Comparison of ENCODE assay signal across 11 cellular contexts in genomic region chr17:45227631-45228120, GRCh38. TPM values are rescaled to one million over a fixed set of nuclear protein-coding genes. Genes with fewer than 3 reads are reported as not detected.
DNase-seq lines count a peak whose midpoint lies in the region; ATAC-seq and TF ChIP-seq lines count a peak whose summit lies in the region.
"Had no signal": no experiment of that assay in that cellular context is flagged by ENCODE, and none has a peak within 500 bp of the region (broad histone marks: within the 10 kb centered on the region; RNA-seq: fewer than 3 reads in every experiment).

No MANE protein-coding gene starts in this region.

- H3K4me3 ChIP-seq in DND-41 (ENCODE audit: low read depth in 1 of 2, low read length in 2 of 2): peak overlapping the region in 1 of 2 experiments; percentile 69; a peak in 1 of 4 replicates
- peak overlapping the region in 1 of 2 experiments; percentile 39; a peak in 1 of 4 replicates for H3K4me3 ChIP-seq in Panc1 (ENCODE audit: low read depth in 2 of 2, low read length in 2 of 2)
- peak overlapping the region; percentile 9 to 54 for H3K4me3 ChIP-seq in duodenal mucosa (ENCODE audit: low read depth in 1 of 2, low read length in 2 of 2)
- H3K4me3 ChIP-seq in skeletal muscle satellite cell (ENCODE audit: low read length): no peak overlapping the region
- H3K4me3 ChIP-seq: GM23338 had no signal

- H3K4me2 ChIP-seq in DND-41 (ENCODE audit: insufficient read depth, low read length): peak overlapping the region; percentile 86; the same call in 1 of the 2 replicates
- no peak overlapping the region for H3K4me2 ChIP-seq in skeletal muscle satellite cell (ENCODE audit: low read length)
- H3K4me2 ChIP-seq: GM23338 had no signal

- H4K20me1 ChIP-seq in DND-41 (ENCODE audit: insufficient read depth, low read length): peaks cover 50% of the 10 kb centered on the region

- no TSS peak for BruUV-seq in Panc1 (replicated peaks; lab: Mats Ljungman, UMichigan)

- peaks cover 98% of the 10 kb centered on the region for H3K79me2 ChIP-seq in DND-41 (ENCODE audit: insufficient read depth, low read length)

- CTCF ChIA-PET in Panc1 (lab: Charles Lee): interaction anchor here (0.8 kb wide), 1 partner anchor 8 kb away, joined by 3 read pairs; no protein-coding TSS in a partner anchor

- intact Hi-C loops in Panc1 (cut with micrococcal nuclease; ENCODE audit: unreplicated experiment): no loop called here

- H3K27ac ChIP-seq in DND-41 (ENCODE audit: low read length) (peak overlapping the region; percentile 95), Panc1 (ENCODE audit: low read length) (peak overlapping the region; percentile 96), duodenal mucosa (ENCODE audit: low read depth, low read length) (peak overlapping the region; percentile 75)

- H3K27me3 ChIP-seq in DND-41 (ENCODE audit: insufficient read depth, low read length, poor library complexity) (no peaks in the 10 kb centered on the region), Panc1 (ENCODE audit: control insufficient read depth, insufficient read depth, low read length) (no peaks in the 10 kb centered on the region), duodenal mucosa (ENCODE audit: control insufficient read depth in 1 of 2, insufficient read depth in 2 of 2, low read length in 2 of 2) (peaks cover 0 to 3% of the 10 kb centered on the region in 2 donors), skeletal muscle satellite cell (ENCODE audit: control insufficient read depth, insufficient read depth, low read length) (no peaks in the 10 kb centered on the region)

- POLR2A ChIA-PET in Panc1 (lab: Charles Lee): no interaction called here

- H3K9ac ChIP-seq in DND-41 (ENCODE audit: low read depth, low read length) (peak overlapping the region; percentile 93), duodenal mucosa (ENCODE audit: low read depth in 1 of 2, low read length in 2 of 2) (peak overlapping the region; percentile 49 to 60), skeletal muscle satellite cell (ENCODE audit: low read depth, low read length) (peak overlapping the region; percentile 74)

- H2AFZ ChIP-seq in DND-41 (ENCODE audit: low read depth, low read length): no peak overlapping the region

- no peaks in the 10 kb centered on the region for H3K9me3 ChIP-seq in DND-41 (ENCODE audit: insufficient read depth, low read length, severe bottlenecking)
- H3K9me3 ChIP-seq in Panc1 (ENCODE audit: control insufficient read depth, insufficient read depth, low read depth, low read length): no peaks in the 10 kb centered on the region
- no peaks in the 10 kb centered on the region for H3K9me3 ChIP-seq in duodenal mucosa (ENCODE audit: control insufficient read depth in 1 of 2, low read length in 2 of 2)
- no peaks in the 10 kb centered on the region for H3K9me3 ChIP-seq in skeletal muscle satellite cell (replicated peaks; ENCODE audit: low read length)

- in situ Hi-C loops in Panc1 (cut with HindIII; ENCODE audit: low pct_unique_long_range_greater_than_20kb, low sequenced_read_pairs): no loop called here

- H3K4me1 ChIP-seq in DND-41 (ENCODE audit: insufficient read depth, low read length): peaks cover 79% of the 10 kb centered on the region
- H3K4me1 ChIP-seq in Panc1 (ENCODE audit: control insufficient read depth, insufficient read depth, low read length): peaks cover 76% of the 10 kb centered on the region
- H3K4me1 ChIP-seq in duodenal mucosa (ENCODE audit: control insufficient read depth in 1 of 2, insufficient read depth in 2 of 2, low read length in 2 of 2): peaks cover 55 to 80% of the 10 kb centered on the region in 2 donors
- peaks cover 82% of the 10 kb centered on the region for H3K4me1 ChIP-seq in skeletal muscle satellite cell (ENCODE audit: control insufficient read depth, insufficient read depth, low read length)

- ATAC-seq in DND-41 (ENCODE audit: insufficient read depth, low read depth): no peak
- ATAC-seq in Panc1: no peak
- no peak for ATAC-seq in GM21447 (IDR thresholded peaks at IDR 0.05; ENCODE audit: unreplicated experiment)
- ATAC-seq in HG03025 (IDR thresholded peaks at IDR 0.05; ENCODE audit: low FRiP score, unreplicated experiment): no peak

- peaks cover 42% of the 10 kb centered on the region for H3K36me3 ChIP-seq in DND-41 (ENCODE audit: insufficient read depth, low read length)
- no peaks in the 10 kb centered on the region for H3K36me3 ChIP-seq in Panc1 (ENCODE audit: control insufficient read depth, insufficient read depth, low read length)
- H3K36me3 ChIP-seq in duodenal mucosa (ENCODE audit: control insufficient read depth in 1 of 2, insufficient read depth in 2 of 2, low read length in 2 of 2): no peaks in the 10 kb centered on the region
- no peaks in the 10 kb centered on the region for H3K36me3 ChIP-seq in skeletal muscle satellite cell (ENCODE audit: insufficient read depth, low read length)

- DNase-seq in DND-41 (no peak), Panc1 (ENCODE audit: low read depth, low spot score) (no peak), GM03348 (ENCODE audit: low spot score) (no peak), nucleus accumbens (lab: John Stamatoyannopoulos, UW) (no peak)

- TF ChIP-seq CTCF in DND-41 (IDR thresholded peaks at IDR 0.05; ENCODE audit: borderline replicate concordance, extremely low read depth, low read length, poor library complexity, severe bottlenecking): no peak
- TF ChIP-seq CTCF in Panc1 (IDR thresholded peaks at IDR 0.05): no peak

RNA-seq across cellular contexts. Expression of gene FMNL1, which starts 6.0 kb away (rescaled TPM):
- total RNA-seq in Panc1 (2021; ENCODE audit: unreplicated experiment): 20.0 TPM
- polyA plus RNA-seq in Panc1 (2012; ENCODE audit: insufficient read length): 23.8 TPM
- total RNA-seq in skeletal muscle satellite cell (2012; rRNA removed): 3.3 and 6.3 TPM in 2 replicates

RNA-seq across cellular contexts. Expression of gene SPATA32, which starts 34.2 kb away (rescaled TPM):
- total RNA-seq in Panc1 (2021; ENCODE audit: unreplicated experiment): 0.26 TPM
- polyA plus RNA-seq in Panc1 (2012; ENCODE audit: insufficient read length): 0.17 TPM
- total RNA-seq in skeletal muscle satellite cell (2012; rRNA removed): not detected in 2 replicates
- total RNA-seq: G401, GM23338 had no signal
- polyA plus RNA-seq: GM23338, keratinocyte had no signal
